Comparison of ENCODE assay signal across 36 cellular contexts in genomic region chr13:40309881-40310280, GRCh38.
"Had no signal": no experiment of that assay in that cellular context is flagged by ENCODE, and none has a peak within 500 bp of the region (broad histone marks: within the 10 kb centered on the region; RNA-seq: fewer than 3 reads in every experiment).

No MANE protein-coding gene starts in this region.

- H3K27me3 Mint-ChIP-seq: activated CD4-positive, alpha-beta memory T cell treated with anti-CD3 and anti-CD28 coated beads for 36 hours; activated CD4-positive, alpha-beta T cell treated with anti-CD3 and anti-CD28 coated beads for 36 hours; activated naive CD4-positive, alpha-beta T cell treated with anti-CD3 and anti-CD28 coated beads, Interleukin-2, amount 10 ng/mL, durations not matched to agents 7 days and 5 days; activated naive CD8-positive, alpha-beta T cell; activated naive CD8-positive, alpha-beta T cell treated with anti-CD3 and anti-CD28 coated beads, Interleukin-2, amount 50 U/mL, for 24 hours had no signal

- H3K27ac ChIP-seq: KMS-11, Peyer's patch, SJSA1 had no signal

- H3K27ac Mint-ChIP-seq: activated CD4-positive, alpha-beta memory T cell treated with anti-CD3 and anti-CD28 coated beads for 36 hours; activated CD4-positive, alpha-beta T cell treated with anti-CD3 and anti-CD28 coated beads for 36 hours; activated naive CD4-positive, alpha-beta T cell treated with anti-CD3 and anti-CD28 coated beads, Interleukin-2, amount 10 ng/mL, durations not matched to agents 7 days and 5 days; activated naive CD8-positive, alpha-beta T cell; activated naive CD8-positive, alpha-beta T cell treated with anti-CD3 and anti-CD28 coated beads, Interleukin-2, amount 50 U/mL, for 24 hours; activated T-helper 1 cell treated with anti-CD3 and anti-CD28 coated beads, Interleukin-12 subunit alpha, Interleukin-12 subunit beta, Interleukin-2, Interleukin-4 antibody, amounts not matched to agents 30 ng/mL and 10 ng/mL and 1 ng/mL, durations not matched to agents 14 hours and 24 hours and 36 hours; brain; T-helper 1 cell treated with Interleukin-12 subunit alpha and Interleukin-12 subunit beta and Interleukin-4 antibody, amounts not matched to agents 30 μg/mL and 1 μg/mL, for 36 hours; T-helper 2 cell treated with Interferon-gamma antibody and Interleukin-4, amounts not matched to agents 5 μg/mL and 100 μg/mL, for 36 hours; WTC11 had no signal

- H3K9me3 Mint-ChIP-seq: activated T-cell treated with anti-CD3 and anti-CD28 coated beads, Interleukin-2, amount 50 U/mL, for 4 hours had no signal

- H3K9ac ChIP-seq: KMS-11, SK-N-SH had no signal

- DNase-seq: activated CD4-positive, alpha-beta memory T cell treated with anti-CD3 and anti-CD28 coated beads for 36 hours; activated CD4-positive, alpha-beta T cell treated with anti-CD3 and anti-CD28 coated beads for 36 hours; activated CD4-positive, alpha-beta T cell treated with anti-CD3 and anti-CD28 coated beads, Interleukin-2, amount 50 U/mL, for 1 hour; activated CD8-positive, alpha-beta memory T cell treated with anti-CD3 and anti-CD28 coated beads, Interleukin-2, amount 50 U/mL, for 4 hours; activated naive CD4-positive, alpha-beta T cell treated with anti-CD3 and anti-CD28 coated beads, Interleukin-2, amount 10 ng/mL, durations not matched to agents 7 days and 5 days; activated naive CD8-positive, alpha-beta T cell treated with anti-CD3 and anti-CD28 coated beads, Interleukin-2, amount 50 U/mL, for 24 hours; activated T-cell treated with anti-CD3 and anti-CD28 coated beads for 4 hours; activated T-cell treated with anti-CD3 and anti-CD28 coated beads, Interleukin-2, amount 50 U/mL, for 4 hours; anterior cingulate cortex; caudate nucleus; cerebellar nuclear complex; MM.1S; MV-4-11; NCI-H1092; NCI-H146; NCI-H187 treated with DMSO at 0.1 percent for 48 hours; NCI-H2081; NCI-H2171 treated with DMSO at 0.1 percent for 48 hours; NCI-H2227 treated with DMSO at 0.1 percent for 48 hours; NCI-H446; NCI-H510A treated with DMSO at 0.1 percent for 48 hours; NCI-H526 treated with DMSO at 0.1 percent for 48 hours; NCI-H774; PC-3; Peyer's patch; RPMI8226; SHP77 treated with DMSO at 0.1 percent for 48 hours; SK-N-SH had no signal

- H3K27me3 ChIP-seq: Peyer's patch, SJSA1 had no signal

- H3K4me3 ChIP-seq: Peyer's patch, SJSA1 had no signal

- H3K36me3 ChIP-seq: Peyer's patch, SJSA1 had no signal

- H3K4me2 ChIP-seq: KMS-11, SK-N-SH had no signal

- H3K36me3 Mint-ChIP-seq: brain had no signal

- H3K4me3 Mint-ChIP-seq: activated CD4-positive, alpha-beta memory T cell treated with anti-CD3 and anti-CD28 coated beads for 36 hours; activated CD4-positive, alpha-beta T cell treated with anti-CD3 and anti-CD28 coated beads for 36 hours; activated naive CD4-positive, alpha-beta T cell treated with anti-CD3 and anti-CD28 coated beads, Interleukin-2, amount 10 ng/mL, durations not matched to agents 7 days and 5 days; activated naive CD8-positive, alpha-beta T cell; activated naive CD8-positive, alpha-beta T cell treated with anti-CD3 and anti-CD28 coated beads, Interleukin-2, amount 50 U/mL, for 24 hours; activated T-cell treated with anti-CD3 and anti-CD28 coated beads, Interleukin-2, amount 50 U/mL, for 4 hours; activated T-helper 1 cell treated with anti-CD3 and anti-CD28 coated beads, Interleukin-12 subunit alpha, Interleukin-12 subunit beta, Interleukin-2, Interleukin-4 antibody, amounts not matched to agents 30 ng/mL and 10 ng/mL and 1 ng/mL, durations not matched to agents 14 hours and 24 hours and 36 hours; brain; T-helper 1 cell treated with Interleukin-12 subunit alpha and Interleukin-12 subunit beta and Interleukin-4 antibody, amounts not matched to agents 30 μg/mL and 1 μg/mL, for 36 hours; T-helper 2 cell treated with Interferon-gamma antibody and Interleukin-4, amounts not matched to agents 5 μg/mL and 100 μg/mL, for 36 hours; WTC11 had no signal

- H3K4me1 ChIP-seq: Peyer's patch, SJSA1 had no signal

- H3K9me3 ChIP-seq: SK-N-SH had no signal
